ENCODE assay signal across 9 cellular contexts in genomic region chrX:153967536-153968214, GRCh38. TPM values are rescaled to one million over a fixed set of nuclear protein-coding genes. Genes with fewer than 3 reads are reported as not detected.
DNase-seq lines count a peak whose midpoint lies in the region; ATAC-seq and TF ChIP-seq lines count a peak whose summit lies in the region.
"Had no signal": no experiment of that assay in that cellular context is flagged by ENCODE, and none has a peak within 500 bp of the region (broad histone marks: within the 10 kb centered on the region; RNA-seq: fewer than 3 reads in every experiment).

No MANE protein-coding gene starts in this region.

- no peaks in the 10 kb centered on the region for H3K9me3 ChIP-seq in transverse colon

- H3K4me3 Mint-ChIP-seq in activated naive CD4-positive, alpha-beta T cell treated with anti-CD3 and anti-CD28 coated beads, Interleukin-2, amount 50 U/mL, for 24 hours = peak overlapping the region; percentile 100
- peak overlapping the region; percentile 100 for H3K4me3 Mint-ChIP-seq in WTC11

- CTCF ChIA-PET in WTC11 (lab: Charles Lee) = interaction anchor here (1.1 to 3.7 kb wide), 3 partner anchors 20 to 46 kb away, joined by 3 to 13 read pairs (median 12); no protein-coding TSS in a partner anchor

- in situ Hi-C loops in transverse colon (cut with MboI; ENCODE audit: low pct_ligation_motif_present in 1 of 4, low pct_unique_long_range_greater_than_20kb in 1 of 4, low sequenced_read_pairs in 3 of 4) = loop anchor here in 2 of 4 donors (25.0 kb wide), 2 partner anchors 205 to 570 kb away; partner anchors contain the start of genes G6PD (in 1 of the 2), IKBKG (in 1 of the 2) and PLXNB3 (in 1 of the 2)

- peaks cover 11 to 42% (median 33%) of the 10 kb centered on the region in 4 donors for H3K4me1 ChIP-seq in transverse colon

- TF ChIP-seq CTCF in WTC11 (IDR thresholded peaks at IDR 0.05) (no peak), transverse colon (IDR thresholded peaks at IDR 0.05) (no peak)

- H3K27ac Mint-ChIP-seq in activated naive CD4-positive, alpha-beta T cell treated with anti-CD3 and anti-CD28 coated beads, Interleukin-2, amount 50 U/mL, for 24 hours = peak overlapping the region; percentile 87
- peak overlapping the region; percentile 71 for H3K27ac Mint-ChIP-seq in WTC11

- H3K9me3 Mint-ChIP-seq in activated naive CD4-positive, alpha-beta T cell treated with anti-CD3 and anti-CD28 coated beads, Interleukin-2, amount 50 U/mL, for 24 hours = no peaks in the 10 kb centered on the region
- no peaks in the 10 kb centered on the region for H3K9me3 Mint-ChIP-seq in WTC11

- TF ChIP-seq EP300 in transverse colon (IDR thresholded peaks at IDR 0.05; ENCODE audit: low read depth) = no peak

- no peak overlapping the region for H3K4me3 ChIP-seq in transverse colon

- no peak for DNase-seq in activated naive CD4-positive, alpha-beta T cell treated with anti-CD3 and anti-CD28 coated beads, Interleukin-2, amount 50 U/mL, for 16 hours
- DNase-seq in WTC11 (ENCODE audit: low spot score) = no peak
- DNase-seq in transverse colon = no peak
- DNase-seq in HPDE6-E6E7 (ENCODE audit: extremely low spot score) = no peak
- no peak for DNase-seq in NCI-H1105 (lab: John Stamatoyannopoulos, UW)
- DNase-seq: activated CD4-positive, CD25-positive, alpha-beta regulatory T cell had no signal

- POLR2A ChIA-PET in WTC11 (lab: Charles Lee) = no interaction called here

- ATAC-seq in WTC11 (no peak), HG03095 (IDR thresholded peaks at IDR 0.05; ENCODE audit: unreplicated experiment) (no peak)

- intact Hi-C loops in transverse colon (cut with DNase I; ENCODE audit: low total_unique reads) = no loop called here

- H3K27me3 ChIP-seq in layer of hippocampus (ENCODE audit: control insufficient read depth, insufficient read depth, low read length) (no peaks in the 10 kb centered on the region), transverse colon (no peaks in the 10 kb centered on the region)

- 73% methylated on average over 16 of the region's 16 CpGs; no CpG with 5 or more reads in 1 of the 2 donors for WGBS in transverse colon (ENCODE audit: low coverage in 1 of 2), 2 donors

- H3K27ac ChIP-seq in layer of hippocampus (ENCODE audit: low read depth, low read length) = peak overlapping the region; percentile 99
- H3K27ac ChIP-seq in transverse colon = peak overlapping the region; percentile 94 to 100 (median 98)

- H3K27me3 Mint-ChIP-seq in activated naive CD4-positive, alpha-beta T cell treated with anti-CD3 and anti-CD28 coated beads, Interleukin-2, amount 50 U/mL, for 24 hours = no peaks in the 10 kb centered on the region
- no peaks in the 10 kb centered on the region for H3K27me3 Mint-ChIP-seq in WTC11 (ENCODE audit: low read depth)

- H3K36me3 ChIP-seq in transverse colon = no peaks in the 10 kb centered on the region

- no peak for TF ChIP-seq POLR2A in transverse colon (IDR thresholded peaks at IDR 0.05)

- H3K4me1 Mint-ChIP-seq in activated naive CD4-positive, alpha-beta T cell treated with anti-CD3 and anti-CD28 coated beads, Interleukin-2, amount 50 U/mL, for 24 hours = peaks cover 35% of the 10 kb centered on the region
- peaks cover 21% of the 10 kb centered on the region for H3K4me1 Mint-ChIP-seq in WTC11

- H3K36me3 Mint-ChIP-seq in activated naive CD4-positive, alpha-beta T cell treated with anti-CD3 and anti-CD28 coated beads, Interleukin-2, amount 50 U/mL, for 24 hours = peaks cover 6% of the 10 kb centered on the region
- no peaks in the 10 kb centered on the region; the same call in 1 of the 2 replicates for H3K36me3 Mint-ChIP-seq in WTC11

TF ChIP-seq in WTC11, 78 proteins besides CTCF, POLR2A, EP300 and RAD21:
- TF ChIP-seq ZNF425 (CRISPR knock-in tag; conservative IDR thresholded peaks at IDR 0.05) (no peak), NFE2L1 (CRISPR knock-in tag; IDR thresholded peaks at IDR 0.05) (no peak), ZNF396 (CRISPR knock-in tag; IDR thresholded peaks at IDR 0.05; ENCODE audit: borderline replicate concordance) (no peak)
TF ChIP-seq in WTC11: peak in this region for 0.

RNA-seq across cellular contexts. Expression of gene HCFC1, which starts 3.9 kb away (rescaled TPM):
- total RNA-seq in WTC11 (2021) (121 to 130 TPM (median 125 TPM) in 3 replicates), transverse colon (10 to 100 TPM; 34.0 to 68.5 (median 49.8) TPM)

RNA-seq across cellular contexts. Expression of gene TMEM187, which starts 4.9 kb away (rescaled TPM):
- total RNA-seq in WTC11 (2021) = 8.4 to 12.3 TPM (median 10.1 TPM) in 3 replicates
- total RNA-seq in transverse colon = 10 to 100 TPM in 1 of 4 donors, 1 to 10 TPM in 3; 1.6 to 11.2 (median 5.5) TPM

RNA-seq across cellular contexts. Expression of gene RENBP, which starts 23.2 kb away (rescaled TPM):
- total RNA-seq in WTC11 (2021) = 14.0 to 18.6 TPM (median 16.2 TPM) in 3 replicates
- total RNA-seq in transverse colon = 10 to 100 TPM in 1 of 4 donors, 1 to 10 TPM in 2, not detected in 1; 4.6 to 13.1 (median 7.2) TPM

RNA-seq across cellular contexts. Expression of gene NAA10, which starts 32.8 kb away (rescaled TPM):
- total RNA-seq in WTC11 (2021) (97.1 to 107 TPM (median 101 TPM) in 3 replicates), transverse colon (10 to 100 TPM; 29.9 to 57.2 (median 47.4) TPM)

RNA-seq across cellular contexts. Expression of gene ARHGAP4, which starts 41.6 kb away (rescaled TPM):
- total RNA-seq in WTC11 (2021) (52.1 to 66.9 TPM (median 65.3 TPM) in 3 replicates), transverse colon (10 to 100 TPM; 44.9 to 52.4 (median 49.9) TPM)
